9 cellular contexts compared by ENCODE assay signal in the genomic region with DNA sequence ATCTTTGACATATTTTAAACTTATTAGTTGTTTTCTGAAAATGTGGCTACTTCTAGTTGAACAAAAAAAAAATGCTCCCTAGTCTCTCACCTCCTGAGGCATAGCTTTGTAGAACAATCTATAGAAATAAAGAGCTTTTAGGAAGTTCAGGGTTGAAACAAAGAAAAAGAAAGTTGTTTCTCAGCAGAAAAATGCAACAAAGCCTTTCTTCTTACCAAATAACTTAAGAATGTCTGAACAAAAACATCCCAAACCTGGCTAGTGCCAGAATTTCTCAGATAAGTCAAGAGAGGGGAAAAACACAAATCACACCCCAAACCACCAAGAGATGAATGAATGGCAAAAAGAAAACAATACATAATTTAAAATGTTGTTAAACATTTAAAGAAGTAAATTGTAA.
DNase-seq lines count a peak whose midpoint lies in the region; ATAC-seq and TF ChIP-seq lines count a peak whose summit lies in the region.
"Had no signal": no experiment of that assay in that cellular context is flagged by ENCODE, and none has a peak within 500 bp of the region (broad histone marks: within the 10 kb centered on the region; RNA-seq: fewer than 3 reads in every experiment).

No MANE protein-coding gene starts in this region.

- H3K4me3 ChIP-seq in AG04450 (ENCODE audit: low read depth, low read length) (no peak overlapping the region), PC-3 (ENCODE audit: low read length) (no peak overlapping the region), osteoblast (ENCODE audit: insufficient read depth, low read length) (peak overlapping the region; percentile 4)

- no peaks in the 10 kb centered on the region for H4K20me1 ChIP-seq in PC-3 (ENCODE audit: low read length)
- H4K20me1 ChIP-seq in osteoblast (ENCODE audit: insufficient read depth, low read length): no peaks in the 10 kb centered on the region

- H3K4me3 Mint-ChIP-seq in dendritic cell treated with granulocyte-macrophage colony-stimulating factor and Interleukin-4, amounts not matched to agents 40 ng/mL and 50 ng/mL, for 4 days: no peak overlapping the region
- H3K4me3 Mint-ChIP-seq: neural crest cell had no signal

- intact Hi-C loops in PC-3 (cut with micrococcal nuclease): loop anchor here (5.0 to 10.0 kb wide), 3 partner anchors 113 to 384 kb away; a partner anchor contains a TSS
- intact Hi-C loops in dendritic cell treated with granulocyte-macrophage colony-stimulating factor and Interleukin-4, amounts not matched to agents 40 ng/mL and 50 ng/mL, for 4 days (cut with micrococcal nuclease): no loop called here

- H2AFZ ChIP-seq in PC-3 (ENCODE audit: low read length) (peak overlapping the region; percentile 75; the same call in 1 of the 2 replicates), osteoblast (ENCODE audit: low read length) (no peak overlapping the region)

- H3K4me2 ChIP-seq in PC-3 (ENCODE audit: low read length) (peak overlapping the region; percentile 46), osteoblast (ENCODE audit: insufficient read depth, low read length) (peak overlapping the region; percentile 70)

- no TSS peak for BruUV-seq in PC-3 (replicated peaks; lab: Mats Ljungman, UMichigan)

- POLR2A ChIA-PET in AG04450 (lab: Yijun Ruan, JAX) (interaction anchor here (0.6 to 1.3 kb wide), 2 partner anchors 11 to 73 kb away, joined by 3 read pairs; no protein-coding TSS in a partner anchor), PC-3 (lab: Charles Lee; ENCODE audit: unreplicated experiment) (interaction anchor here (0.5 kb wide), 1 partner anchor 174 kb away, joined by 3 read pairs; no protein-coding TSS in a partner anchor)

- no peaks in the 10 kb centered on the region for H3K27me3 Mint-ChIP-seq in dendritic cell treated with granulocyte-macrophage colony-stimulating factor and Interleukin-4, amounts not matched to agents 40 ng/mL and 50 ng/mL, for 4 days

- H3F3A ChIP-seq in PC-3 (ENCODE audit: low read length, unreplicated experiment): peaks cover 4% of the 10 kb centered on the region

- no peaks in the 10 kb centered on the region for H3K27me3 ChIP-seq in AG04450 (ENCODE audit: control insufficient read depth, insufficient read depth, low read length)
- no peaks in the 10 kb centered on the region for H3K27me3 ChIP-seq in PC-3 (ENCODE audit: low read length)
- no peaks in the 10 kb centered on the region for H3K27me3 ChIP-seq in osteoblast (ENCODE audit: insufficient read depth, low read length)

- H3K79me2 ChIP-seq in PC-3 (ENCODE audit: low read length) (no peaks in the 10 kb centered on the region), osteoblast (ENCODE audit: insufficient read depth, low read length) (peaks cover 72% of the 10 kb centered on the region)

- DNase-seq in AG04450 (ENCODE audit: low read depth, low spot score) (no peak), PC-3 (no peak), osteoblast (ENCODE audit: insufficient read length, low spot score, missing footprints) (peak; percentile 42), glomerular visceral epithelial cell (ENCODE audit: extremely low spot score) (no peak), mucosa of gallbladder (ENCODE audit: low spot score) (no peak), GM19238 (ENCODE audit: insufficient read length, low spot score) (no peak), NCI-H1436 treated with DMSO at 0.1 percent for 48 hours (lab: John Stamatoyannopoulos, UW) (no peak)

- H3K4me1 Mint-ChIP-seq in dendritic cell treated with granulocyte-macrophage colony-stimulating factor and Interleukin-4, amounts not matched to agents 40 ng/mL and 50 ng/mL, for 4 days (ENCODE audit: low read depth): peaks cover 50% of the 10 kb centered on the region

- H3K36me3 Mint-ChIP-seq in dendritic cell treated with granulocyte-macrophage colony-stimulating factor and Interleukin-4, amounts not matched to agents 40 ng/mL and 50 ng/mL, for 4 days (ENCODE audit: low read depth): no peaks in the 10 kb centered on the region

- CTCF ChIA-PET in AG04450 (lab: Charles Lee) (no interaction called here), PC-3 (lab: Charles Lee) (no interaction called here)

- H3K27ac Mint-ChIP-seq in dendritic cell treated with granulocyte-macrophage colony-stimulating factor and Interleukin-4, amounts not matched to agents 40 ng/mL and 50 ng/mL, for 4 days: peak overlapping the region; percentile 74

- H3K36me3 ChIP-seq in PC-3 (ENCODE audit: low read depth, low read length): no peaks in the 10 kb centered on the region
- no peaks in the 10 kb centered on the region for H3K36me3 ChIP-seq in osteoblast (ENCODE audit: insufficient read depth, low read length)

- peak overlapping the region; percentile 92 for H3K27ac ChIP-seq in AG04450 (ENCODE audit: low read depth, low read length)
- peak overlapping the region; percentile 82 for H3K27ac ChIP-seq in PC-3 (ENCODE audit: low read length)
- peak overlapping the region; percentile 96 for H3K27ac ChIP-seq in osteoblast (ENCODE audit: low read depth, low read length)

- TF ChIP-seq CTCF in AG04450 (IDR thresholded peaks at IDR 0.05; ENCODE audit: low read depth, low read length): no peak
- no peak for TF ChIP-seq CTCF in PC-3 (conservative IDR thresholded peaks at IDR 0.05; ENCODE audit: low read depth, low read length)
- TF ChIP-seq CTCF in osteoblast (IDR thresholded peaks at IDR 0.05; ENCODE audit: extremely low read depth, low read depth, low read length): no peak

- H3K9me3 ChIP-seq in AG04450 (ENCODE audit: control insufficient read depth, insufficient read depth, low read length): no peaks in the 10 kb centered on the region; the same call in 1 of the 2 replicates
- no peaks in the 10 kb centered on the region for H3K9me3 ChIP-seq in PC-3 (ENCODE audit: low read length)
- H3K9me3 ChIP-seq in osteoblast (ENCODE audit: low read depth, low read length): no peaks in the 10 kb centered on the region

- H3K9me3 Mint-ChIP-seq in dendritic cell treated with granulocyte-macrophage colony-stimulating factor and Interleukin-4, amounts not matched to agents 40 ng/mL and 50 ng/mL, for 4 days: no peaks in the 10 kb centered on the region

- H3K9me2 ChIP-seq in PC-3 (replicated peaks; ENCODE audit: low read length): no peaks in the 10 kb centered on the region

- peaks cover 31% of the 10 kb centered on the region for H3K4me1 ChIP-seq in PC-3 (ENCODE audit: insufficient read depth, low read length)
- H3K4me1 ChIP-seq in osteoblast (ENCODE audit: insufficient read depth, low read length): peaks cover 33% of the 10 kb centered on the region

- ATAC-seq in PC-3: no peak

- H3K9ac ChIP-seq in PC-3 (ENCODE audit: low read length): peak overlapping the region; percentile 10
